In the genomic region with DNA sequence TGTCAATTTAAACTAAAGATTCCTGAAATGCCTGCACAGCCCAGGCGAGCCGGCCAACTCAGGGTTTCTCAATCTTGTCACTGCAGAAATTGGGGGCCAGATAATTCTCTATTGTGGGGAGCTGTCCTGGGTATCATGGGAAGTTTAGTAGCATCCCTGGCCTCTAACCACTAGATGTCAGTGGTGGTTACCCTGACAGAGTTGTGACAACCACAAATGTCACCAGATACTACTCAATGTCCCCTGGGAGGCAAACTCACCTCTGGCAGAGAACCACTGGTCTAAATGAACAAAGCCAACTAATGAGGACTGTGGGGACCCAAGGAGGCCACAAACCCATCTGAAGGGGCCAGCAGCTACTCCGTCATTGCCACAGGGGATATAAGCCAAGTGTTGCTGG, we compare ENCODE assay signal across 7 cellular contexts.
DNase-seq lines count a peak whose midpoint lies in the region; ATAC-seq, FAIRE-seq and TF ChIP-seq lines count a peak whose summit lies in the region.

No MANE protein-coding gene starts in this region.

- in situ Hi-C loops in K562 (cut with MboI): no loop called here

- peak; percentile 37 for DNase-seq in Daoy (ENCODE audit: low read depth)
- peak; percentile 17 for DNase-seq in HPDE6-E6E7 (ENCODE audit: extremely low spot score)
- DNase-seq in OCI-LY7 (ENCODE audit: low spot score): peak; percentile 94
- peak; percentile 45 to 72 (median 58) for DNase-seq in K562 (ENCODE audit: extremely low read depth in 1 of 4, low spot score in 3 of 4)
- DNase-seq in islet precursor cell: peak; percentile 60
- DNase-seq in stimulated activated naive CD8-positive, alpha-beta T cell treated with anti-CD3 and anti-CD28 coated beads, Interleukin-15, Interleukin-2, amounts not matched to agents 100 U/mL and 50 U/mL, for 24 hours: peak; percentile 27

- intact Hi-C loops in OCI-LY7 (cut with micrococcal nuclease; ENCODE audit: unreplicated experiment): loop anchor here (1.0 to 5.0 kb wide), 3 partner anchors 56 to 431 kb away; no protein-coding TSS in a partner anchor
- intact Hi-C loops in K562 (cut with micrococcal nuclease): loop anchor here (1.0 to 5.0 kb wide), 2 partner anchors 361 to 426 kb away; no protein-coding TSS in a partner anchor

- CTCF ChIA-PET in OCI-LY7 (lab: Charles Lee; ENCODE audit: unreplicated experiment): no interaction called here
- CTCF ChIA-PET in K562 (lab: Yijun Ruan, JAX; ENCODE audit: low intra/inter-chr PET ratio): interaction anchor here (1.0 to 2.2 kb wide), 2 partner anchors 362 to 429 kb away, joined by 3 to 17 read pairs; no protein-coding TSS in a partner anchor

- H2AFZ ChIP-seq in OCI-LY7 (ENCODE audit: low read length) (no peak overlapping the region), K562 (ENCODE audit: low read depth, low read length) (no peak overlapping the region)

- no peaks in the 10 kb centered on the region; the same call in 1 of the 2 replicates for H3K36me3 ChIP-seq in OCI-LY7 (ENCODE audit: insufficient read depth, low read length)
- H3K36me3 ChIP-seq in K562 (ENCODE audit: control insufficient read depth, insufficient read depth, low read length): no peaks in the 10 kb centered on the region

- no peaks in the 10 kb centered on the region for H3K9me3 ChIP-seq in OCI-LY7 (ENCODE audit: low read length)
- H3K9me3 ChIP-seq in K562 (replicated peaks; ENCODE audit: control insufficient read depth, insufficient read depth, low read depth, low read length): no peaks in the 10 kb centered on the region

- peaks cover 10 to 13% of the 10 kb centered on the region in 2 experiments; a peak in 4 of 5 replicates for H3K27me3 ChIP-seq in K562 (ENCODE audit: control insufficient read depth in 2 of 2, insufficient read depth in 2 of 2, low read length in 2 of 2)

- H3K4me3 ChIP-seq in OCI-LY7 (ENCODE audit: low read depth, low read length, poor library complexity, severe bottlenecking): no peak overlapping the region
- no peak overlapping the region for H3K4me3 ChIP-seq in K562

- no peaks in the 10 kb centered on the region for H3K9me1 ChIP-seq in K562 (ENCODE audit: control insufficient read depth, insufficient read depth, low read length)

- no peak for TF ChIP-seq POLR2A in K562 (conservative IDR thresholded peaks at IDR 0.05)

- POLR2A ChIA-PET in OCI-LY7 (lab: Charles Lee) (interaction anchor here (0.7 kb wide), 1 partner anchor 357 kb away, joined by 3 read pairs; no protein-coding TSS in a partner anchor), K562 (lab: Yijun Ruan, JAX) (no interaction called here)

- no peak overlapping the region for H3K9ac ChIP-seq in K562 (ENCODE audit: insufficient read depth in 1 of 2, low read depth in 2 of 2, low read length in 2 of 2)

- peak; percentile 70 to 85 for TF ChIP-seq RAD21 in K562 (CRISPR knock-in tag; conservative IDR thresholded peaks at IDR 0.05 in 1 of 2, IDR thresholded peaks at IDR 0.05 in 1 of 2)

- no peak for TF ChIP-seq EP300 in K562 (IDR thresholded peaks at IDR 0.05; ENCODE audit: low read length)

- BruUV-seq in OCI-LY7 (replicated peaks; lab: Mats Ljungman, UMichigan) (no TSS peak), K562 (replicated peaks; lab: Mats Ljungman, UMichigan) (no TSS peak)

- TF ChIP-seq CTCF in OCI-LY7 (conservative IDR thresholded peaks at IDR 0.05; ENCODE audit: low read length) (peak; percentile 96), K562 (IDR thresholded peaks at IDR 0.05 in 2 of 3, conservative IDR thresholded peaks at IDR 0.05 in 1 of 3; ENCODE audit: insufficient read depth in 2 of 3, low read depth in 1 of 3, low read length in 3 of 3) (peak; percentile 79 to 88 (median 85))

- no peaks in the 10 kb centered on the region for H3K9me2 ChIP-seq in OCI-LY7 (ENCODE audit: insufficient read depth, low read length)

- no peaks in the 10 kb centered on the region for H3K79me2 ChIP-seq in OCI-LY7 (ENCODE audit: insufficient read depth, low read depth, low read length)
- no peaks in the 10 kb centered on the region for H3K79me2 ChIP-seq in K562 (ENCODE audit: control insufficient read depth, insufficient read depth, low read length)

- no peak overlapping the region for H3K27ac ChIP-seq in OCI-LY7 (ENCODE audit: low read depth, low read length, poor library complexity, severe bottlenecking)
- no peak overlapping the region for H3K27ac ChIP-seq in K562 (ENCODE audit: extremely low read depth, low read depth, low read length)

- ATAC-seq in GM19395 (IDR thresholded peaks at IDR 0.05; ENCODE audit: unreplicated experiment): peak; percentile 83
- ATAC-seq in K562: peak; percentile 97
- peak; percentile 91 for ATAC-seq in stimulated activated naive CD8-positive, alpha-beta T cell treated with anti-CD3 and anti-CD28 coated beads, Interleukin-15, Interleukin-2, amounts not matched to agents 100 U/mL and 50 U/mL, for 24 hours

- peak; percentile 89 for FAIRE-seq in K562 (lab: Jason Lieb, UNC)

- WGBS in K562 (ENCODE audit: insufficient coverage, low coverage, missing lambda C conversion rate): 6% methylated on average over 3 of the region's 3 CpGs

- peaks cover 10% of the 10 kb centered on the region for H3K4me1 ChIP-seq in OCI-LY7 (ENCODE audit: insufficient read depth, low read length, poor library complexity, severe bottlenecking)
- no peaks in the 10 kb centered on the region; a peak in 1 of 5 replicates for H3K4me1 ChIP-seq in K562 (replicated peaks in 1 of 2; ENCODE audit: control insufficient read depth in 2 of 2, insufficient read depth in 2 of 2, low read length in 2 of 2)

- H4K20me1 ChIP-seq in OCI-LY7 (ENCODE audit: insufficient read depth, low read length) (no peaks in the 10 kb centered on the region), K562 (replicated peaks; ENCODE audit: control insufficient read depth, insufficient read depth, low read length) (no peaks in the 10 kb centered on the region)

- H3K4me2 ChIP-seq in OCI-LY7 (ENCODE audit: low read length) (peak overlapping the region; percentile 27; the same call in 1 of the 2 replicates), K562 (ENCODE audit: insufficient read depth, low read length) (no peak overlapping the region)

TF ChIP-seq in K562, 482 proteins besides CTCF, POLR2A, EP300 and RAD21 (continues in another document):
- TF ChIP-seq TAF7 (tag; IDR thresholded peaks at IDR 0.05) (no peak), RHOXF2B (CRISPR knock-in tag; conservative IDR thresholded peaks at IDR 0.05) (no peak), SIX5 (IDR thresholded peaks at IDR 0.05; ENCODE audit: borderline replicate concordance in 1 of 2, insufficient read depth in 1 of 2, low read depth in 1 of 2, low read length in 2 of 2) (no peak), ZFP1 (CRISPR knock-in tag; IDR thresholded peaks at IDR 0.05) (no peak), TCF7L2 (IDR thresholded peaks at IDR 0.05; ENCODE audit: low read depth, low read length) (no peak), CCAR2 (IDR thresholded peaks at IDR 0.05; ENCODE audit: low read depth, low read length) (no peak), NFIX (CRISPR knock-in tag; IDR thresholded peaks at IDR 0.05; ENCODE audit: low read depth) (no peak), ZNF436 (CRISPR knock-in tag; IDR thresholded peaks at IDR 0.05) (no peak), YBX1 (IDR thresholded peaks at IDR 0.05) (no peak), NFYB (IDR thresholded peaks at IDR 0.05; ENCODE audit: extremely low read depth, insufficient read length) (no peak), RBM34 (IDR thresholded peaks at IDR 0.05; ENCODE audit: borderline replicate concordance, insufficient read depth, low read length) (no peak), IRF2 (CRISPR knock-in tag; IDR thresholded peaks at IDR 0.05) (no peak), U2AF2 (optimal IDR thresholded peaks at IDR 0.05; ENCODE audit: low read depth, low read length) (no peak), JUND (IDR thresholded peaks at IDR 0.05; ENCODE audit: borderline replicate concordance, low read depth, low read length) (peak; percentile 32; the same call in 1 of the 2 replicates), JUND (tag; IDR thresholded peaks at IDR 0.05; ENCODE audit: borderline replicate concordance, low read depth, low read length) (no peak), STAG1 (CRISPR knock-in tag; IDR thresholded peaks at IDR 0.05; ENCODE audit: borderline replicate concordance) (peak; percentile 67; the same call in 1 of the 2 replicates)
- TF ChIP-seq, protein P1, sequence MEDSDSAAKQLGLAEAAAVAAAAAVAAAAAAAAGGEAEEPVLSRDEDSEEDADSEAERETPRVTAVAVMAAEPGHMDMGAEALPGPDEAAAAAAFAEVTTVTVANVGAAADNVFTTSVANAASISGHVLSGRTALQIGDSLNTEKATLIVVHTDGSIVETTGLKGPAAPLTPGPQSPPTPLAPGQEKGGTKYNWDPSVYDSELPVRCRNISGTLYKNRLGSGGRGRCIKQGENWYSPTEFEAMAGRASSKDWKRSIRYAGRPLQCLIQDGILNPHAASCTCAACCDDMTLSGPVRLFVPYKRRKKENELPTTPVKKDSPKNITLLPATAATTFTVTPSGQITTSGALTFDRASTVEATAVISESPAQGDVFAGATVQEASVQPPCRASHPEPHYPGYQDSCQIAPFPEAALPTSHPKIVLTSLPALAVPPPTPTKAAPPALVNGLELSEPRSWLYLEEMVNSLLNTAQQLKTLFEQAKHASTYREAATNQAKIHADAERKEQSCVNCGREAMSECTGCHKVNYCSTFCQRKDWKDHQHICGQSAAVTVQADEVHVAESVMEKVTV (CRISPR knock-in tag; IDR thresholded peaks at IDR 0.05): peak; percentile 63
- TF ChIP-seq, protein P2, sequence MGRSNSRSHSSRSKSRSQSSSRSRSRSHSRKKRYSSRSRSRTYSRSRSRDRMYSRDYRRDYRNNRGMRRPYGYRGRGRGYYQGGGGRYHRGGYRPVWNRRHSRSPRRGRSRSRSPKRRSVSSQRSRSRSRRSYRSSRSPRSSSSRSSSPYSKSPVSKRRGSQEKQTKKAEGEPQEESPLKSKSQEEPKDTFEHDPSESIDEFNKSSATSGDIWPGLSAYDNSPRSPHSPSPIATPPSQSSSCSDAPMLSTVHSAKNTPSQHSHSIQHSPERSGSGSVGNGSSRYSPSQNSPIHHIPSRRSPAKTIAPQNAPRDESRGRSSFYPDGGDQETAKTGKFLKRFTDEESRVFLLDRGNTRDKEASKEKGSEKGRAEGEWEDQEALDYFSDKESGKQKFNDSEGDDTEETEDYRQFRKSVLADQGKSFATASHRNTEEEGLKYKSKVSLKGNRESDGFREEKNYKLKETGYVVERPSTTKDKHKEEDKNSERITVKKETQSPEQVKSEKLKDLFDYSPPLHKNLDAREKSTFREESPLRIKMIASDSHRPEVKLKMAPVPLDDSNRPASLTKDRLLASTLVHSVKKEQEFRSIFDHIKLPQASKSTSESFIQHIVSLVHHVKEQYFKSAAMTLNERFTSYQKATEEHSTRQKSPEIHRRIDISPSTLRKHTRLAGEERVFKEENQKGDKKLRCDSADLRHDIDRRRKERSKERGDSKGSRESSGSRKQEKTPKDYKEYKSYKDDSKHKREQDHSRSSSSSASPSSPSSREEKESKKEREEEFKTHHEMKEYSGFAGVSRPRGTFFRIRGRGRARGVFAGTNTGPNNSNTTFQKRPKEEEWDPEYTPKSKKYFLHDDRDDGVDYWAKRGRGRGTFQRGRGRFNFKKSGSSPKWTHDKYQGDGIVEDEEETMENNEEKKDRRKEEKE (IDR thresholded peaks at IDR 0.05; ENCODE audit: borderline replicate concordance in 1 of 2, control insufficient read depth in 1 of 2, low read depth in 2 of 2, low read length in 1 of 2): no peak

Comparison
In these comparisons a context has a peak if more than half of its experiments do, and no peak if none do; other contexts are left out.
1. DNase-seq: peak in every context shown above with its lines; median percentile 94 in OCI-LY7; 60 in islet precursor cell; 58 in K562; 37 in Daoy; 27 in stimulated activated naive CD8-positive, alpha-beta T cell treated with anti-CD3 and anti-CD28 coated beads, Interleukin-15, Interleukin-2, amounts not matched to agents 100 U/mL and 50 U/mL, for 24 hours; 17 in HPDE6-E6E7.